ENCODE assay signal across 1 cellular context in genomic region chr4:172129593-172129992, GRCh38.
TF ChIP-seq lines count a peak whose summit lies in the region.

No MANE protein-coding gene starts in this region.

TF ChIP-seq in GM23338, 12 proteins besides CTCF, POLR2A, EP300 and RAD21 (continued from another document):
- TF ChIP-seq ZNF462 (CRISPR knock-in tag; IDR thresholded peaks at IDR 0.05): no peak
- TF ChIP-seq ZNF114 (CRISPR knock-in tag; IDR thresholded peaks at IDR 0.05): no peak
- no peak for TF ChIP-seq POLR2AphosphoS5 (IDR thresholded peaks at IDR 0.05; ENCODE audit: low read depth)
- no peak for TF ChIP-seq EZH2 (IDR thresholded peaks at IDR 0.05; ENCODE audit: low read depth, unreplicated experiment)
- TF ChIP-seq NANOG (IDR thresholded peaks at IDR 0.05; ENCODE audit: borderline replicate concordance): no peak
- no peak for TF ChIP-seq EZH2phosphoT487 (IDR thresholded peaks at IDR 0.05; ENCODE audit: unreplicated experiment)
- TF ChIP-seq CREB1 (CRISPR knock-in tag; IDR thresholded peaks at IDR 0.05; ENCODE audit: low read depth): no peak
- TF ChIP-seq STAT1 (IDR thresholded peaks at IDR 0.05; ENCODE audit: unreplicated experiment): no peak
- no peak for TF ChIP-seq ZNF331 (CRISPR knock-in tag; IDR thresholded peaks at IDR 0.05; ENCODE audit: low read depth)
